8 cellular contexts compared by ENCODE assay signal in the genomic region with DNA sequence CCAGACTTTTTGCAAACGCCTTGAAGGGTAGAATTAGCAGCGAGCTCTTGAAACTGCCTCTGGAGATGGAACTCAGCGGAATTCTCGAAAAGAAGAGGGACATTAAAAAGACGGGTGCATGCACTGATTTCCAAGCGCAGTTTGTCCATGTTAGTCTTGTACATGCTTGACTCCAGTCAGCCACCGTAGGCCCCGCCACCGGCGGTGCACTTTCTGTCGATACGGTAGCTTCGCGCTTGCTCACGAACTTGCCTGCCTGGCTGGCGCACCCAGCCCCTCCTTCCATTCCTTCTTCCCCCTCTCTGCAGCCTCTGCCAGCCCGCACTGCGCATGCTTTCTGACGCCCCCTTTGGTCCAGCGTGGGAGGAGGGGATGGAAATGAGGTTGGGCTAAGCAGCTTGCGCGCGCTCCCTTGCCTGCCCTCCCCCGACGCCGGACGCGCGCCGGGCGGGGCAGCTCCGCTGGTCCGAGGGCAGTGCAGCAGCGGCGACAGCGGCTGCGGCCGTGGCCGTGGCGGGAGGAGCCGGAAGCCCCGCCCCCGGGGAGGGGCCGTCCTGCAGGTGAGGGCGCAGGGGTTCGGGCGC. TPM values are rescaled to one million over a fixed set of nuclear protein-coding genes. Genes with fewer than 3 reads are reported as not detected.
DNase-seq lines count a peak whose midpoint lies in the region; ATAC-seq and TF ChIP-seq lines count a peak whose summit lies in the region.

A gene with protein sequence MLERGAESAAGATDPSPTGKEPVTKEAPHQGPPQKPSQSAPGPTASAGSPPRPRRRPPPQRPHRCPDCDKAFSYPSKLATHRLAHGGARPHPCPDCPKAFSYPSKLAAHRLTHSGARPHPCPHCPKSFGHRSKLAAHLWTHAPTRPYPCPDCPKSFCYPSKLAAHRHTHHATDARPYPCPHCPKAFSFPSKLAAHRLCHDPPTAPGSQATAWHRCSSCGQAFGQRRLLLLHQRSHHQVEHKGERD (plus strand): TSS at position 227 of the 584 bp plus-strand sequence. CDS start 1,235 bp downstream, outside the sequence.

- peaks cover 0 to 6% of the 10 kb centered on the region in 2 donors for H3K36me3 ChIP-seq in adrenal gland (replicated peaks in 1 of 2)

- H3K9me3 ChIP-seq in adrenal gland (replicated peaks in 1 of 3), result no peaks in the 10 kb centered on the region

- H3K9me3 Mint-ChIP-seq in progenitor cell of endocrine pancreas (ENCODE audit: low read depth), result no peaks in the 10 kb centered on the region

- peak within 1 kb of the TSS; percentile 79 for H3K4me3 Mint-ChIP-seq in progenitor cell of endocrine pancreas (ENCODE audit: low read depth)

- H3K4me3 ChIP-seq in adrenal gland, result peak within 1 kb of the TSS; percentile 0 to 59 (median 24)

- intact Hi-C loops in adrenal gland (cut with DNase I), result no loop called here
- intact Hi-C loops in left cardiac atrium (cut with DNase I), result loop anchor here in 1 of 2 donors (5.0 to 10.0 kb wide), 2 partner anchors 134 to 252 kb away; a partner anchor contains a TSS

- peaks cover 7% of the 10 kb centered on the region for H3K4me1 Mint-ChIP-seq in progenitor cell of endocrine pancreas (ENCODE audit: low read depth)

- no peak for TF ChIP-seq CTCF in adrenal gland (IDR thresholded peaks at IDR 0.05)
- TF ChIP-seq CTCF in progenitor cell of endocrine pancreas (IDR thresholded peaks at IDR 0.05; ENCODE audit: unreplicated experiment), result no peak

- H3K27me3 ChIP-seq in adrenal gland, result no peaks in the 10 kb centered on the region

- H3K4me1 ChIP-seq in adrenal gland (replicated peaks in 1 of 2), result peaks cover 6 to 14% of the 10 kb centered on the region in 2 donors

- no peaks in the 10 kb centered on the region for H3K27me3 Mint-ChIP-seq in progenitor cell of endocrine pancreas

- peak; percentile 93 for DNase-seq in NCI-H1105 treated with DMSO at 0.1 percent for 48 hours (lab: John Stamatoyannopoulos, UW)
- DNase-seq in SW480 (ENCODE audit: low spot score), result peak; percentile 98
- DNase-seq in adrenal gland, result peak; percentile 89 to 96 (median 93)
- peak; percentile 89 for DNase-seq in left cardiac atrium
- DNase-seq in progenitor cell of endocrine pancreas (ENCODE audit: low spot score, unreplicated experiment), result peak; percentile 89
- peak; percentile 92 for DNase-seq in ureter (ENCODE audit: low spot score)

- peak within 1 kb of the TSS; percentile 72 to 95 (median 86) for H3K27ac ChIP-seq in adrenal gland

- H3K27ac Mint-ChIP-seq in progenitor cell of endocrine pancreas, result peak within 1 kb of the TSS; percentile 97

- TF ChIP-seq POLR2A in GM10847 (IDR thresholded peaks at IDR 0.05; ENCODE audit: extremely low read depth, insufficient read length), result peak; percentile 27
- no peak for TF ChIP-seq POLR2A in adrenal gland (IDR thresholded peaks at IDR 0.05)

- peaks cover 7% of the 10 kb centered on the region for H3K36me3 Mint-ChIP-seq in progenitor cell of endocrine pancreas (ENCODE audit: insufficient read depth)

- ATAC-seq in HG02642 (IDR thresholded peaks at IDR 0.05; ENCODE audit: poor library complexity, unreplicated experiment) (peak; percentile 67), left cardiac atrium (peak; percentile 82 to 83)

- WGBS in adrenal gland, 4 donors, result 0 to 1% (median 0%) methylated on average over 13 to 47 of the region's 47 CpGs

RNA-seq across cellular contexts. Expression of the gene that starts here (rescaled TPM):
- total RNA-seq in adrenal gland (1 to 10 TPM in 3 of 8 donors, under 1 TPM in 3, not detected in 2; 0.27 to 2.9 (median 1.4) TPM), left cardiac atrium (1 to 10 TPM; 1.1 to 1.6 TPM), progenitor cell of endocrine pancreas (0.60 and 0.74 TPM in 2 replicates), ureter (2.1 TPM)
- polyA plus RNA-seq in adrenal gland, result 1 to 10 TPM in 2 of 3 donors, under 1 TPM in 1; 0.53 to 2.2 (median 1.2) TPM

Comparison
In these comparisons a context has a peak if more than half of its experiments do, and no peak if none do; other contexts are left out.
1. Peak in every context shown above with its lines: DNase-seq, ATAC-seq, H3K4me3 ChIP-seq and H3K27ac ChIP-seq.
2. Peak in DNase-seq in progenitor cell of endocrine pancreas; RNA of the gene not detected or under 1 TPM.